8 cellular contexts compared by ENCODE assay signal in genomic region chr13:45416521-45417125, GRCh38. TPM values are rescaled to one million over a fixed set of nuclear protein-coding genes. Genes with fewer than 3 reads are reported as not detected.
DNase-seq lines count a peak whose midpoint lies in the region; ATAC-seq, FAIRE-seq and TF ChIP-seq lines count a peak whose summit lies in the region.

No MANE protein-coding gene starts in this region.

- H3K27ac Mint-ChIP-seq in T-helper 1 cell treated with Interleukin-12 subunit alpha and Interleukin-12 subunit beta and Interleukin-4 antibody, amounts not matched to agents 30 μg/mL and 1 μg/mL, for 36 hours, result peak overlapping the region; percentile 98

- H3K9me3 ChIP-seq in RWPE2 (ENCODE audit: severe bottlenecking) (no peaks in the 10 kb centered on the region), stomach (no peaks in the 10 kb centered on the region)

- peak overlapping the region; percentile 71 for H3K4me3 ChIP-seq in RWPE2 (ENCODE audit: severe bottlenecking)
- peak overlapping the region; percentile 52 to 78 (median 70) for H3K4me3 ChIP-seq in stomach

- TF ChIP-seq POLR2A in stomach (IDR thresholded peaks at IDR 0.05), result no peak

- H3K36me3 Mint-ChIP-seq in T-helper 1 cell treated with Interleukin-12 subunit alpha and Interleukin-12 subunit beta and Interleukin-4 antibody, amounts not matched to agents 30 μg/mL and 1 μg/mL, for 36 hours (ENCODE audit: low read depth), result peaks cover 6% of the 10 kb centered on the region

- intact Hi-C loops in stomach (cut with DNase I; ENCODE audit: low total_unique reads), result no loop called here

- no peaks in the 10 kb centered on the region for H3K27me3 Mint-ChIP-seq in T-helper 1 cell treated with Interleukin-12 subunit alpha and Interleukin-12 subunit beta and Interleukin-4 antibody, amounts not matched to agents 30 μg/mL and 1 μg/mL, for 36 hours (ENCODE audit: low read depth)

- ATAC-seq in RWPE2 (ENCODE audit: low read depth) (no peak), foreskin keratinocyte (no peak), HG03457 (IDR thresholded peaks at IDR 0.05; ENCODE audit: unreplicated experiment) (no peak)

- WGBS in stomach, 5 donors, result 32 to 45% (median 36%) methylated on average over 10 of the region's 10 CpGs

- DNase-seq in T-helper 1 cell (no peak), RWPE2 (ENCODE audit: low spot score) (no peak), foreskin keratinocyte (no peak), stomach (no peak), D721Med (ENCODE audit: insufficient read length, low spot score) (no peak), medulla oblongata (ENCODE audit: extremely low spot score) (no peak)

- no peak for FAIRE-seq in D721Med (lab: Jason Lieb, UNC)

- peaks cover 20% of the 10 kb centered on the region for H3K4me1 Mint-ChIP-seq in T-helper 1 cell treated with Interleukin-12 subunit alpha and Interleukin-12 subunit beta and Interleukin-4 antibody, amounts not matched to agents 30 μg/mL and 1 μg/mL, for 36 hours (ENCODE audit: low read depth)

- no peak for TF ChIP-seq EP300 in stomach (IDR thresholded peaks at IDR 0.05)

- H3K36me3 ChIP-seq in RWPE2 (ENCODE audit: low read depth) (no peaks in the 10 kb centered on the region), stomach (no peaks in the 10 kb centered on the region)

- TF ChIP-seq CTCF in RWPE2 (IDR thresholded peaks at IDR 0.05; ENCODE audit: poor library complexity, severe bottlenecking) (no peak), foreskin keratinocyte (conservative IDR thresholded peaks at IDR 0.05) (no peak), stomach (IDR thresholded peaks at IDR 0.05) (no peak), D721Med (IDR thresholded peaks at IDR 0.05; ENCODE audit: insufficient read depth, missing control alignments) (no peak)

- H3K9me3 Mint-ChIP-seq in T-helper 1 cell treated with Interleukin-12 subunit alpha and Interleukin-12 subunit beta and Interleukin-4 antibody, amounts not matched to agents 30 μg/mL and 1 μg/mL, for 36 hours, result no peaks in the 10 kb centered on the region

- H3K27ac ChIP-seq in RWPE2 (ENCODE audit: poor library complexity, severe bottlenecking), result peak overlapping the region; percentile 61
- peak overlapping the region; percentile 27 for H3K27ac ChIP-seq in foreskin keratinocyte
- peak overlapping the region; percentile 87 to 95 (median 90) for H3K27ac ChIP-seq in stomach

- H3K4me3 Mint-ChIP-seq in T-helper 1 cell treated with Interleukin-12 subunit alpha and Interleukin-12 subunit beta and Interleukin-4 antibody, amounts not matched to agents 30 μg/mL and 1 μg/mL, for 36 hours, result peak overlapping the region; percentile 96

- H3K27me3 ChIP-seq in RWPE2 (ENCODE audit: insufficient read depth, poor library complexity, severe bottlenecking), result no peaks in the 10 kb centered on the region
- no peaks in the 10 kb centered on the region for H3K27me3 ChIP-seq in foreskin keratinocyte
- no peaks in the 10 kb centered on the region for H3K27me3 ChIP-seq in stomach

- H3K4me1 ChIP-seq in RWPE2 (ENCODE audit: insufficient read depth, poor library complexity, severe bottlenecking) (peaks cover 19% of the 10 kb centered on the region), foreskin keratinocyte (peaks cover 11% of the 10 kb centered on the region), stomach (peaks cover 37 to 54% (median 46%) of the 10 kb centered on the region in 4 donors)

RNA-seq across cellular contexts. Expression of gene SLC25A30, which starts 1.6 kb away (rescaled TPM):
- total RNA-seq in foreskin keratinocyte (23.0 and 25.3 TPM in 2 replicates), stomach (10 to 100 TPM in 2 of 5 donors, 1 to 10 TPM in 3; 3.5 to 51.9 (median 8.7) TPM)
- polyA plus RNA-seq in foreskin keratinocyte (6.5 and 9.0 TPM in 2 replicates), stomach (1 to 10 TPM; 2.9 to 7.4 (median 6.9) TPM)

RNA-seq across cellular contexts. Expression of gene COG3, which starts 48.1 kb away (rescaled TPM):
- 21.7 and 25.7 TPM in 2 replicates for total RNA-seq in foreskin keratinocyte
- polyA plus RNA-seq in foreskin keratinocyte, result 11.6 and 12.1 TPM in 2 replicates
- total RNA-seq in stomach, result 100 to 1,000 TPM in 3 of 5 donors, 10 to 100 TPM in 2; 27.2 to 442 (median 101) TPM
- 10 to 100 TPM; 10.4 to 11.0 (median 10.7) TPM for polyA plus RNA-seq in stomach

Comparison
In these comparisons a context has a peak if more than half of its experiments do, and no peak if none do; other contexts are left out.
1. H3K27ac ChIP-seq: peak in every context shown above with its lines; median percentile 90 in stomach; 61 in RWPE2; 27 in foreskin keratinocyte.